Comparison of ENCODE assay signal across 1 cellular context in the genomic region with DNA sequence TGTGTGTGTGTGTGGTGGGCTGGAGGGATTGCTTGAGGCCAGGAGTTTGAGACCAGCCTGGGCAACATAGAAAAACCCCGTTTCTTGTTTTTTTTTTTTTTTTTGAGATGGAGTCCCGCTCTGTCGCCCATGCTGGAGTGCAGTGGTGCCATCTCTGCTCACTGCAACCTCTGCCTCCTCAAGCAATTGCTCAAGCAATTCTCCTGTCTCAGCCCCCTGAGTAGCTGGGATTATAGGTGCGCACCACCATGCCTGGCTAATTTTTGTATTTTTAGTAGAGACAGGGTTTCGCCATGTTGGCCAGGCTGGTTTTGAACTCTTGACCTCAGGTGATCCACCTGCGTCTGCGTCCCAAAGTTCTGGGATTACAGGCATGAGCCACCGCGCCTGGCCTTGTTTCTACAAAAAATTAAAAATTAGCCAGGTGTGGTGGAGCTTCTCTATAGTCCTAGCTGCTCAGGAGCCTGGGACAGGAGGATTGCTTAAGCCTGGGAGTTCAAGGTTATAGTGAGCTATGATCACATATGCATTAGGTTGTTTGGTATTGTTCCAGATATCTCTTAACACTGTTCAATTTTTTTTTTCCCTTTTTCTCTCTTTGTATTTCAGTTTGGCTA.
A peak's percentile ranks its signal among the peaks of the same experiment; 100 is the strongest.
TF ChIP-seq lines count a peak whose summit lies in the region.

No MANE protein-coding gene starts in this region.

TF ChIP-seq in HepG2, 621 proteins besides CTCF, POLR2A, EP300 and RAD21 (continued from another document and continues in another):
- TF ChIP-seq, protein P1, sequence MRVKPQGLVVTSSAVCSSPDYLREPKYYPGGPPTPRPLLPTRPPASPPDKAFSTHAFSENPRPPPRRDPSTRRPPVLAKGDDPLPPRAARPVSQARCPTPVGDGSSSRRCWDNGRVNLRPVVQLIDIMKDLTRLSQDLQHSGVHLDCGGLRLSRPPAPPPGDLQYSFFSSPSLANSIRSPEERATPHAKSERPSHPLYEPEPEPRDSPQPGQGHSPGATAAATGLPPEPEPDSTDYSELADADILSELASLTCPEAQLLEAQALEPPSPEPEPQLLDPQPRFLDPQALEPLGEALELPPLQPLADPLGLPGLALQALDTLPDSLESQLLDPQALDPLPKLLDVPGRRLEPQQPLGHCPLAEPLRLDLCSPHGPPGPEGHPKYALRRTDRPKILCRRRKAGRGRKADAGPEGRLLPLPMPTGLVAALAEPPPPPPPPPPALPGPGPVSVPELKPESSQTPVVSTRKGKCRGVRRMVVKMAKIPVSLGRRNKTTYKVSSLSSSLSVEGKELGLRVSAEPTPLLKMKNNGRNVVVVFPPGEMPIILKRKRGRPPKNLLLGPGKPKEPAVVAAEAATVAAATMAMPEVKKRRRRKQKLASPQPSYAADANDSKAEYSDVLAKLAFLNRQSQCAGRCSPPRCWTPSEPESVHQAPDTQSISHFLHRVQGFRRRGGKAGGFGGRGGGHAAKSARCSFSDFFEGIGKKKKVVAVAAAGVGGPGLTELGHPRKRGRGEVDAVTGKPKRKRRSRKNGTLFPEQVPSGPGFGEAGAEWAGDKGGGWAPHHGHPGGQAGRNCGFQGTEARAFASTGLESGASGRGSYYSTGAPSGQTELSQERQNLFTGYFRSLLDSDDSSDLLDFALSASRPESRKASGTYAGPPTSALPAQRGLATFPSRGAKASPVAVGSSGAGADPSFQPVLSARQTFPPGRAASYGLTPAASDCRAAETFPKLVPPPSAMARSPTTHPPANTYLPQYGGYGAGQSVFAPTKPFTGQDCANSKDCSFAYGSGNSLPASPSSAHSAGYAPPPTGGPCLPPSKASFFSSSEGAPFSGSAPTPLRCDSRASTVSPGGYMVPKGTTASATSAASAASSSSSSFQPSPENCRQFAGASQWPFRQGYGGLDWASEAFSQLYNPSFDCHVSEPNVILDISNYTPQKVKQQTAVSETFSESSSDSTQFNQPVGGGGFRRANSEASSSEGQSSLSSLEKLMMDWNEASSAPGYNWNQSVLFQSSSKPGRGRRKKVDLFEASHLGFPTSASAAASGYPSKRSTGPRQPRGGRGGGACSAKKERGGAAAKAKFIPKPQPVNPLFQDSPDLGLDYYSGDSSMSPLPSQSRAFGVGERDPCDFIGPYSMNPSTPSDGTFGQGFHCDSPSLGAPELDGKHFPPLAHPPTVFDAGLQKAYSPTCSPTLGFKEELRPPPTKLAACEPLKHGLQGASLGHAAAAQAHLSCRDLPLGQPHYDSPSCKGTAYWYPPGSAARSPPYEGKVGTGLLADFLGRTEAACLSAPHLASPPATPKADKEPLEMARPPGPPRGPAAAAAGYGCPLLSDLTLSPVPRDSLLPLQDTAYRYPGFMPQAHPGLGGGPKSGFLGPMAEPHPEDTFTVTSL (CRISPR knock-in tag; IDR thresholded peaks at IDR 0.05; ENCODE audit: borderline replicate concordance), result peak; percentile 87; the same call in 1 of the 2 replicates
- TF ChIP-seq FOXO1 (CRISPR knock-in tag; IDR thresholded peaks at IDR 0.05) (peak; percentile 62; the same call in 1 of the 2 replicates), JARID2 (CRISPR knock-in tag; IDR thresholded peaks at IDR 0.05; ENCODE audit: insufficient replicate concordance) (peak; percentile 30), SOX5 (CRISPR knock-in tag; IDR thresholded peaks at IDR 0.05; ENCODE audit: borderline replicate concordance) (peak; percentile 84), FOSL2 (CRISPR knock-in tag; IDR thresholded peaks at IDR 0.05) (peak; percentile 49), GTF3A (CRISPR knock-in tag; conservative IDR thresholded peaks at IDR 0.05) (peak; percentile 50; the same call in 1 of the 2 replicates), ZNF460 (CRISPR knock-in tag; IDR thresholded peaks at IDR 0.05; ENCODE audit: borderline replicate concordance) (peak; percentile 38; the same call in 1 of the 2 replicates), FOXJ3 (CRISPR knock-in tag; IDR thresholded peaks at IDR 0.05; ENCODE audit: borderline replicate concordance) (peak; percentile 76; the same call in 1 of the 2 replicates), ARNTL (CRISPR knock-in tag; IDR thresholded peaks at IDR 0.05) (peak; percentile 58; the same call in 1 of the 2 replicates), GATAD2A (CRISPR knock-in tag; IDR thresholded peaks at IDR 0.05) (peak; percentile 85), ZNF317 (CRISPR knock-in tag; IDR thresholded peaks at IDR 0.05) (0 out of 2 replicates have a peak, but pooled peaks have one; percentile 17), NR2F2 (IDR thresholded peaks at IDR 0.05; ENCODE audit: borderline replicate concordance, low read depth) (0 out of 2 replicates have a peak, but pooled peaks have one; percentile 28), PHF8 (CRISPR knock-in tag; IDR thresholded peaks at IDR 0.05) (0 out of 2 replicates have a peak, but pooled peaks have one; percentile 22), SIX1 (CRISPR knock-in tag; IDR thresholded peaks at IDR 0.05; ENCODE audit: borderline replicate concordance) (peak; percentile 56; the same call in 1 of the 2 replicates), NFIC (IDR thresholded peaks at IDR 0.05; ENCODE audit: low read length) (0 out of 2 replicates have a peak, but pooled peaks have one; percentile 30), SAP130 (CRISPR knock-in tag; IDR thresholded peaks at IDR 0.05; ENCODE audit: low read depth) (peak; percentile 55), HOXA3 (CRISPR knock-in tag; IDR thresholded peaks at IDR 0.05) (peak; percentile 80), IRF2 (CRISPR knock-in tag; IDR thresholded peaks at IDR 0.05) (peak; percentile 74), ERF (CRISPR knock-in tag; IDR thresholded peaks at IDR 0.05) (peak; percentile 51; the same call in 1 of the 2 replicates), CHD4 (IDR thresholded peaks at IDR 0.05; ENCODE audit: borderline replicate concordance, low read length) (peak; percentile 60; the same call in 1 of the 2 replicates), KDM4B (CRISPR knock-in tag; IDR thresholded peaks at IDR 0.05) (peak; percentile 34; the same call in 1 of the 2 replicates), RFXANK (CRISPR knock-in tag; IDR thresholded peaks at IDR 0.05) (0 out of 2 replicates have a peak, but pooled peaks have one; percentile 51), RXRB (CRISPR knock-in tag; IDR thresholded peaks at IDR 0.05; ENCODE audit: borderline replicate concordance) (peak; percentile 88), ZNF430 (CRISPR knock-in tag; IDR thresholded peaks at IDR 0.05) (0 out of 2 replicates have a peak, but pooled peaks have one; percentile 40), NR2C2 (CRISPR knock-in tag; IDR thresholded peaks at IDR 0.05; ENCODE audit: borderline replicate concordance) (peak; percentile 78; the same call in 1 of the 2 replicates), ZBTB20 (CRISPR knock-in tag; IDR thresholded peaks at IDR 0.05; ENCODE audit: borderline replicate concordance, low read depth) (peak; percentile 88; the same call in 1 of the 2 replicates), ADNP (CRISPR knock-in tag; IDR thresholded peaks at IDR 0.05) (peak; percentile 94), HNF4A (CRISPR knock-in tag; IDR thresholded peaks at IDR 0.05) (peak; percentile 79), BCL6 (CRISPR knock-in tag; IDR thresholded peaks at IDR 0.05) (peak; percentile 69), KLF11 (CRISPR knock-in tag; IDR thresholded peaks at IDR 0.05) (peak; percentile 64; the same call in 1 of the 2 replicates)
- TF ChIP-seq, protein P2, sequence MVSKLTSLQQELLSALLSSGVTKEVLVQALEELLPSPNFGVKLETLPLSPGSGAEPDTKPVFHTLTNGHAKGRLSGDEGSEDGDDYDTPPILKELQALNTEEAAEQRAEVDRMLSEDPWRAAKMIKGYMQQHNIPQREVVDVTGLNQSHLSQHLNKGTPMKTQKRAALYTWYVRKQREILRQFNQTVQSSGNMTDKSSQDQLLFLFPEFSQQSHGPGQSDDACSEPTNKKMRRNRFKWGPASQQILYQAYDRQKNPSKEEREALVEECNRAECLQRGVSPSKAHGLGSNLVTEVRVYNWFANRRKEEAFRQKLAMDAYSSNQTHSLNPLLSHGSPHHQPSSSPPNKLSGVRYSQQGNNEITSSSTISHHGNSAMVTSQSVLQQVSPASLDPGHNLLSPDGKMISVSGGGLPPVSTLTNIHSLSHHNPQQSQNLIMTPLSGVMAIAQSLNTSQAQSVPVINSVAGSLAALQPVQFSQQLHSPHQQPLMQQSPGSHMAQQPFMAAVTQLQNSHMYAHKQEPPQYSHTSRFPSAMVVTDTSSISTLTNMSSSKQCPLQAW (CRISPR knock-in tag; IDR thresholded peaks at IDR 0.05), result peak; percentile 99
- TF ChIP-seq, protein P3, sequence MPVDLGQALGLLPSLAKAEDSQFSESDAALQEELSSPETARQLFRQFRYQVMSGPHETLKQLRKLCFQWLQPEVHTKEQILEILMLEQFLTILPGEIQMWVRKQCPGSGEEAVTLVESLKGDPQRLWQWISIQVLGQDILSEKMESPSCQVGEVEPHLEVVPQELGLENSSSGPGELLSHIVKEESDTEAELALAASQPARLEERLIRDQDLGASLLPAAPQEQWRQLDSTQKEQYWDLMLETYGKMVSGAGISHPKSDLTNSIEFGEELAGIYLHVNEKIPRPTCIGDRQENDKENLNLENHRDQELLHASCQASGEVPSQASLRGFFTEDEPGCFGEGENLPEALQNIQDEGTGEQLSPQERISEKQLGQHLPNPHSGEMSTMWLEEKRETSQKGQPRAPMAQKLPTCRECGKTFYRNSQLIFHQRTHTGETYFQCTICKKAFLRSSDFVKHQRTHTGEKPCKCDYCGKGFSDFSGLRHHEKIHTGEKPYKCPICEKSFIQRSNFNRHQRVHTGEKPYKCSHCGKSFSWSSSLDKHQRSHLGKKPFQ (CRISPR knock-in tag; IDR thresholded peaks at IDR 0.05; ENCODE audit: insufficient replicate concordance), result peak; percentile 12
- TF ChIP-seq, protein P4, sequence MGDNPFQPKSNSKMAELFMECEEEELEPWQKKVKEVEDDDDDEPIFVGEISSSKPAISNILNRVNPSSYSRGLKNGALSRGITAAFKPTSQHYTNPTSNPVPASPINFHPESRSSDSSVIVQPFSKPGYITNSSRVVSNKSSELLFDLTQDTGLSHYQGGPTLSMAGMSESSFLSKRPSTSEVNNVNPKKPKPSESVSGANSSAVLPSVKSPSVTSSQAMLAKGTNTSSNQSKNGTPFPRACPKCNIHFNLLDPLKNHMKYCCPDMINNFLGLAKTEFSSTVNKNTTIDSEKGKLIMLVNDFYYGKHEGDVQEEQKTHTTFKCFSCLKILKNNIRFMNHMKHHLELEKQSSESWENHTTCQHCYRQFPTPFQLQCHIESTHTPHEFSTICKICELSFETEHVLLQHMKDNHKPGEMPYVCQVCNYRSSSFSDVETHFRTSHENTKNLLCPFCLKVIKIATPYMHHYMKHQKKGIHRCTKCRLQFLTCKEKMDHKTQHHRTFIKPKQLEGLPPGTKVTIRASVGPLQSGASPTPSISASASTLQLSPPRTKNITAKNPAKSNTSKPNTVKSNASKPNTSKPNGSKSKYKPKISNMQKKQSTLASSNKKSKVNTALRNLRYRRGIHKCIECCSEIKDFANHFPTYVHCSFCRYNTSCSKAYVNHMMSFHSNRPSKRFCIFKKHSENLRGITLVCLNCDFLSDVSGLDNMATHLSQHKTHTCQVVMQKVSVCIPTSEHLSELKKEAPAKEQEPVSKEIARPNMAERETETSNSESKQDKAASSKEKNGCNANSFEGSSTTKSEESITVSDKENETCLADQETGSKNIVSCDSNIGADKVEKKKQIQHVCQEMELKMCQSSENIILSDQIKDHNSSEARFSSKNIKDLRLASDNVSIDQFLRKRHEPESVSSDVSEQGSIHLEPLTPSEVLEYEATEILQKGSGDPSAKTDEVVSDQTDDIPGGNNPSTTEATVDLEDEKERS (CRISPR knock-in tag; IDR thresholded peaks at IDR 0.05), result peak; percentile 83; the same call in 1 of the 2 replicates
- TF ChIP-seq, protein P5, sequence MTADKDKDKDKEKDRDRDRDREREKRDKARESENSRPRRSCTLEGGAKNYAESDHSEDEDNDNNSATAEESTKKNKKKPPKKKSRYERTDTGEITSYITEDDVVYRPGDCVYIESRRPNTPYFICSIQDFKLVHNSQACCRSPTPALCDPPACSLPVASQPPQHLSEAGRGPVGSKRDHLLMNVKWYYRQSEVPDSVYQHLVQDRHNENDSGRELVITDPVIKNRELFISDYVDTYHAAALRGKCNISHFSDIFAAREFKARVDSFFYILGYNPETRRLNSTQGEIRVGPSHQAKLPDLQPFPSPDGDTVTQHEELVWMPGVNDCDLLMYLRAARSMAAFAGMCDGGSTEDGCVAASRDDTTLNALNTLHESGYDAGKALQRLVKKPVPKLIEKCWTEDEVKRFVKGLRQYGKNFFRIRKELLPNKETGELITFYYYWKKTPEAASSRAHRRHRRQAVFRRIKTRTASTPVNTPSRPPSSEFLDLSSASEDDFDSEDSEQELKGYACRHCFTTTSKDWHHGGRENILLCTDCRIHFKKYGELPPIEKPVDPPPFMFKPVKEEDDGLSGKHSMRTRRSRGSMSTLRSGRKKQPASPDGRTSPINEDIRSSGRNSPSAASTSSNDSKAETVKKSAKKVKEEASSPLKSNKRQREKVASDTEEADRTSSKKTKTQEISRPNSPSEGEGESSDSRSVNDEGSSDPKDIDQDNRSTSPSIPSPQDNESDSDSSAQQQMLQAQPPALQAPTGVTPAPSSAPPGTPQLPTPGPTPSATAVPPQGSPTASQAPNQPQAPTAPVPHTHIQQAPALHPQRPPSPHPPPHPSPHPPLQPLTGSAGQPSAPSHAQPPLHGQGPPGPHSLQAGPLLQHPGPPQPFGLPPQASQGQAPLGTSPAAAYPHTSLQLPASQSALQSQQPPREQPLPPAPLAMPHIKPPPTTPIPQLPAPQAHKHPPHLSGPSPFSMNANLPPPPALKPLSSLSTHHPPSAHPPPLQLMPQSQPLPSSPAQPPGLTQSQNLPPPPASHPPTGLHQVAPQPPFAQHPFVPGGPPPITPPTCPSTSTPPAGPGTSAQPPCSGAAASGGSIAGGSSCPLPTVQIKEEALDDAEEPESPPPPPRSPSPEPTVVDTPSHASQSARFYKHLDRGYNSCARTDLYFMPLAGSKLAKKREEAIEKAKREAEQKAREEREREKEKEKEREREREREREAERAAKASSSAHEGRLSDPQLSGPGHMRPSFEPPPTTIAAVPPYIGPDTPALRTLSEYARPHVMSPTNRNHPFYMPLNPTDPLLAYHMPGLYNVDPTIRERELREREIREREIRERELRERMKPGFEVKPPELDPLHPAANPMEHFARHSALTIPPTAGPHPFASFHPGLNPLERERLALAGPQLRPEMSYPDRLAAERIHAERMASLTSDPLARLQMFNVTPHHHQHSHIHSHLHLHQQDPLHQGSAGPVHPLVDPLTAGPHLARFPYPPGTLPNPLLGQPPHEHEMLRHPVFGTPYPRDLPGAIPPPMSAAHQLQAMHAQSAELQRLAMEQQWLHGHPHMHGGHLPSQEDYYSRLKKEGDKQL (CRISPR knock-in tag; IDR thresholded peaks at IDR 0.05; ENCODE audit: low read depth), result peak; percentile 33; the same call in 1 of the 2 replicates
- TF ChIP-seq, protein P6, sequence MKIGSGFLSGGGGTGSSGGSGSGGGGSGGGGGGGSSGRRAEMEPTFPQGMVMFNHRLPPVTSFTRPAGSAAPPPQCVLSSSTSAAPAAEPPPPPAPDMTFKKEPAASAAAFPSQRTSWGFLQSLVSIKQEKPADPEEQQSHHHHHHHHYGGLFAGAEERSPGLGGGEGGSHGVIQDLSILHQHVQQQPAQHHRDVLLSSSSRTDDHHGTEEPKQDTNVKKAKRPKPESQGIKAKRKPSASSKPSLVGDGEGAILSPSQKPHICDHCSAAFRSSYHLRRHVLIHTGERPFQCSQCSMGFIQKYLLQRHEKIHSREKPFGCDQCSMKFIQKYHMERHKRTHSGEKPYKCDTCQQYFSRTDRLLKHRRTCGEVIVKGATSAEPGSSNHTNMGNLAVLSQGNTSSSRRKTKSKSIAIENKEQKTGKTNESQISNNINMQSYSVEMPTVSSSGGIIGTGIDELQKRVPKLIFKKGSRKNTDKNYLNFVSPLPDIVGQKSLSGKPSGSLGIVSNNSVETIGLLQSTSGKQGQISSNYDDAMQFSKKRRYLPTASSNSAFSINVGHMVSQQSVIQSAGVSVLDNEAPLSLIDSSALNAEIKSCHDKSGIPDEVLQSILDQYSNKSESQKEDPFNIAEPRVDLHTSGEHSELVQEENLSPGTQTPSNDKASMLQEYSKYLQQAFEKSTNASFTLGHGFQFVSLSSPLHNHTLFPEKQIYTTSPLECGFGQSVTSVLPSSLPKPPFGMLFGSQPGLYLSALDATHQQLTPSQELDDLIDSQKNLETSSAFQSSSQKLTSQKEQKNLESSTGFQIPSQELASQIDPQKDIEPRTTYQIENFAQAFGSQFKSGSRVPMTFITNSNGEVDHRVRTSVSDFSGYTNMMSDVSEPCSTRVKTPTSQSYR (CRISPR knock-in tag; IDR thresholded peaks at IDR 0.05; ENCODE audit: borderline replicate concordance), result peak; percentile 23; the same call in 1 of the 2 replicates
